Comparison of ENCODE assay signal across 14 cellular contexts in the genomic region with DNA sequence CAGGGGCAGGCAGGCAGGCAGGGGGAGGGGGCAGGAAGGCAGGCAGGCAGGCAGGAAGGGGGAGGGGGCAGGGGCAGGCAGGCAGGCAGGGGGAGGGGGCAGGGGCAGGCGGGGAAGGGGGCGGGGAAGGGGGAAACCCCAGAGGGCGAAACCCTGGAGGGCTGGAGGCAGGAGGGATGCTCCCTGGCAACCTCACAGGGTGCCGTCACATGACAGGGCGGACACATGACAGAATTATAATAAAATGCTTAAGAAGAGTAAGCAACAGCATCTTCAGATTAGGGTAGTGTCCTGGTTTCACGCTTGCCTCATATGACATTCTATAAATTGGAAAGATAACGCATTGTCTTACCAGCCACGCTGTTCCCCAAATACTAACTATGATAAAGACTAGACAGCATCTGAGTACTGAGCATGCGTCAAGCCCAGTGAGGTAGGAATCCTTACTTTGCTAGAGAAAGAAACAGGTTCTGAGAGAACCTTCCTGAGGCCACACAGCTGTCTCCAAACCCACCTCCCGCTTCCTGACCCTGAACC.
A peak's percentile ranks its signal among the peaks of the same experiment; 100 is the strongest.
DNase-seq lines count a peak whose midpoint lies in the region; ATAC-seq and TF ChIP-seq lines count a peak whose summit lies in the region.
"Had no signal": no experiment of that assay in that cellular context is flagged by ENCODE, and none has a peak within 500 bp of the region (broad histone marks: within the 10 kb centered on the region; RNA-seq: fewer than 3 reads in every experiment).

No MANE protein-coding gene starts in this region.

- DNase-seq in activated CD4-positive, alpha-beta T cell treated with anti-CD3 and anti-CD28 coated beads for 36 hours = peak; percentile 70
- DNase-seq in activated CD4-positive, alpha-beta T cell treated with anti-CD3 and anti-CD28 coated beads, Interleukin-2, amount 50 U/mL, for 4 hours = no peak
- DNase-seq in H7 (peak; percentile 74), T-helper 9 cell (peak; percentile 32), kidney tubule cell (ENCODE audit: low spot score) (peak; percentile 36), nephron progenitor cell (no peak), cerebellar nuclear complex (lab: John Stamatoyannopoulos, UW) (no peak)
- DNase-seq: activated naive CD8-positive, alpha-beta T cell treated with anti-CD3 and anti-CD28 coated beads for 36 hours; NCI-H1930; nucleus accumbens had no signal

- intact Hi-C loops in activated CD4-positive, alpha-beta T cell treated with anti-CD3 and anti-CD28 coated beads for 36 hours (cut with DNase I, micrococcal nuclease) = no loop called here

- no peak overlapping the region for H3K4me3 Mint-ChIP-seq in activated CD4-positive, alpha-beta T cell treated with anti-CD3 and anti-CD28 coated beads for 36 hours
- H3K4me3 Mint-ChIP-seq in nephron progenitor cell = no peak overlapping the region
- H3K4me3 Mint-ChIP-seq: activated naive CD8-positive, alpha-beta T cell treated with anti-CD3 and anti-CD28 coated beads for 36 hours; dendritic cell treated with granulocyte-macrophage colony-stimulating factor and Interleukin-4, amounts not matched to agents 40 ng/mL and 50 ng/mL, for 4 days had no signal

- H3K4me1 Mint-ChIP-seq in activated CD4-positive, alpha-beta T cell treated with anti-CD3 and anti-CD28 coated beads for 36 hours = peaks cover 5% of the 10 kb centered on the region
- H3K4me1 Mint-ChIP-seq in nephron progenitor cell = peaks cover 77% of the 10 kb centered on the region
- H3K4me1 Mint-ChIP-seq: activated naive CD8-positive, alpha-beta T cell treated with anti-CD3 and anti-CD28 coated beads for 36 hours had no signal

- POLR2A ChIA-PET in activated CD4-positive, alpha-beta T cell treated with anti-CD3 and anti-CD28 coated beads for 36 hours (lab: Charles Lee) = no interaction called here

- no peaks in the 10 kb centered on the region for H3K9me3 Mint-ChIP-seq in activated CD4-positive, alpha-beta T cell treated with anti-CD3 and anti-CD28 coated beads for 36 hours (ENCODE audit: low read depth)
- H3K9me3 Mint-ChIP-seq in nephron progenitor cell = peaks cover 9% of the 10 kb centered on the region
- H3K9me3 Mint-ChIP-seq: activated naive CD8-positive, alpha-beta T cell treated with anti-CD3 and anti-CD28 coated beads for 36 hours; dendritic cell treated with granulocyte-macrophage colony-stimulating factor and Interleukin-4, amounts not matched to agents 40 ng/mL and 50 ng/mL, for 4 days had no signal

- H3K27me3 ChIP-seq in H7 (ENCODE audit: control insufficient read depth, insufficient read depth, low read length) = no peaks in the 10 kb centered on the region
- H3K27me3 ChIP-seq: Peyer's patch, uterus had no signal

- H3K27me3 Mint-ChIP-seq in activated CD4-positive, alpha-beta T cell treated with anti-CD3 and anti-CD28 coated beads for 36 hours = no peaks in the 10 kb centered on the region
- H3K27me3 Mint-ChIP-seq in nephron progenitor cell (ENCODE audit: low read depth, poor library complexity) = peaks cover 3% of the 10 kb centered on the region

- H3K36me3 ChIP-seq in H7 (replicated peaks; ENCODE audit: control insufficient read depth, insufficient read depth, low read length) = no peaks in the 10 kb centered on the region
- H3K36me3 ChIP-seq: Peyer's patch, uterus had no signal

- H3K36me3 Mint-ChIP-seq in activated CD4-positive, alpha-beta T cell treated with anti-CD3 and anti-CD28 coated beads for 36 hours (ENCODE audit: low read depth) = no peaks in the 10 kb centered on the region
- H3K36me3 Mint-ChIP-seq in nephron progenitor cell (ENCODE audit: low read depth) = peaks cover 12% of the 10 kb centered on the region
- H3K36me3 Mint-ChIP-seq: activated naive CD8-positive, alpha-beta T cell treated with anti-CD3 and anti-CD28 coated beads for 36 hours had no signal

- TF ChIP-seq CTCF in nephron progenitor cell (IDR thresholded peaks at IDR 0.05) = no peak

- H3K27ac Mint-ChIP-seq in activated CD4-positive, alpha-beta T cell treated with anti-CD3 and anti-CD28 coated beads for 36 hours = no peak overlapping the region
- no peak overlapping the region for H3K27ac Mint-ChIP-seq in nephron progenitor cell
- H3K27ac Mint-ChIP-seq: activated naive CD8-positive, alpha-beta T cell treated with anti-CD3 and anti-CD28 coated beads for 36 hours; dendritic cell treated with granulocyte-macrophage colony-stimulating factor and Interleukin-4, amounts not matched to agents 40 ng/mL and 50 ng/mL, for 4 days had no signal

- peak; percentile 49 for ATAC-seq in activated CD4-positive, alpha-beta T cell treated with anti-CD3 and anti-CD28 coated beads for 36 hours
- ATAC-seq in HG03175 (IDR thresholded peaks at IDR 0.05; ENCODE audit: unreplicated experiment) = no peak

- no peak overlapping the region for H3K4me3 ChIP-seq in H7 (ENCODE audit: insufficient read depth, low read depth, low read length)
- H3K4me3 ChIP-seq: Peyer's patch, uterus had no signal

- CTCF ChIA-PET in activated CD4-positive, alpha-beta T cell treated with anti-CD3 and anti-CD28 coated beads for 36 hours (lab: Charles Lee) = no interaction called here

Comparison
In these comparisons a context has a peak if more than half of its experiments do, and no peak if none do; other contexts are left out.
1. DNase-seq: peak in activated CD4-positive, alpha-beta T cell treated with anti-CD3 and anti-CD28 coated beads for 36 hours (single experiment), H7 (single experiment), T-helper 9 cell (single experiment) and kidney tubule cell (single experiment); none in activated CD4-positive, alpha-beta T cell treated with anti-CD3 and anti-CD28 coated beads, Interleukin-2, amount 50 U/mL, for 4 hours (0 of 2), nephron progenitor cell (single experiment) and cerebellar nuclear complex (0 of 2).